Comparison of ENCODE assay signal across 2 cellular contexts in genomic region chr2:72954376-72955187, GRCh38.
TF ChIP-seq lines count a peak whose summit lies in the region.

No MANE protein-coding gene starts in this region.

TF ChIP-seq in GM12878, 131 proteins besides CTCF, POLR2A, EP300 and RAD21:
- no peak for TF ChIP-seq CBX3 (IDR thresholded peaks at IDR 0.05; ENCODE audit: borderline replicate concordance, low read depth)
- no peak for TF ChIP-seq RAD51 (IDR thresholded peaks at IDR 0.05)
- TF ChIP-seq MAX (IDR thresholded peaks at IDR 0.05; ENCODE audit: low read depth, low read length): no peak
- no peak for TF ChIP-seq MTA3 (IDR thresholded peaks at IDR 0.05; ENCODE audit: borderline replicate concordance, low read length)
- no peak for TF ChIP-seq CBX5 (IDR thresholded peaks at IDR 0.05; ENCODE audit: low read depth)
- no peak for TF ChIP-seq CREM (IDR thresholded peaks at IDR 0.05; ENCODE audit: low read depth)
- no peak for TF ChIP-seq SPI1 (IDR thresholded peaks at IDR 0.05; ENCODE audit: borderline replicate concordance, insufficient read depth, low read depth, low read length)
- no peak for TF ChIP-seq CHD2 (IDR thresholded peaks at IDR 0.05; ENCODE audit: borderline replicate concordance, low read depth, low read length)
- TF ChIP-seq ATF2 (IDR thresholded peaks at IDR 0.05; ENCODE audit: low read length): no peak
- no peak for TF ChIP-seq KLF5 (IDR thresholded peaks at IDR 0.05; ENCODE audit: partially characterized antibody)
- TF ChIP-seq BRCA1 (IDR thresholded peaks at IDR 0.05; ENCODE audit: low read depth, low read length): no peak
- TF ChIP-seq RUNX3 (IDR thresholded peaks at IDR 0.05; ENCODE audit: low read length): no peak
- no peak for TF ChIP-seq MTA2 (IDR thresholded peaks at IDR 0.05; ENCODE audit: low read depth)
- no peak for TF ChIP-seq STAT1 (conservative IDR thresholded peaks at IDR 0.05)
- no peak for TF ChIP-seq E2F4 (IDR thresholded peaks at IDR 0.05; ENCODE audit: low read depth, low read length)

TF ChIP-seq in neural cell, 6 proteins besides CTCF, POLR2A, EP300 and RAD21:
- TF ChIP-seq REST (IDR thresholded peaks at IDR 0.05; ENCODE audit: borderline replicate concordance) (no peak), POLR2AphosphoS5 (IDR thresholded peaks at IDR 0.05) (no peak), TAF1 (IDR thresholded peaks at IDR 0.05; ENCODE audit: low read depth) (no peak), EZH2 (IDR thresholded peaks at IDR 0.05; ENCODE audit: borderline replicate concordance, insufficient read depth, low read length, poor library complexity, severe bottlenecking) (no peak), SMC3 (conservative IDR thresholded peaks at IDR 0.05; ENCODE audit: poor library complexity) (no peak), MXI1 (conservative IDR thresholded peaks at IDR 0.05; ENCODE audit: poor library complexity, severe bottlenecking) (no peak)
TF ChIP-seq in neural cell: peak in this region for 0.
